2 cellular contexts compared by ENCODE assay signal in the genomic region with DNA sequence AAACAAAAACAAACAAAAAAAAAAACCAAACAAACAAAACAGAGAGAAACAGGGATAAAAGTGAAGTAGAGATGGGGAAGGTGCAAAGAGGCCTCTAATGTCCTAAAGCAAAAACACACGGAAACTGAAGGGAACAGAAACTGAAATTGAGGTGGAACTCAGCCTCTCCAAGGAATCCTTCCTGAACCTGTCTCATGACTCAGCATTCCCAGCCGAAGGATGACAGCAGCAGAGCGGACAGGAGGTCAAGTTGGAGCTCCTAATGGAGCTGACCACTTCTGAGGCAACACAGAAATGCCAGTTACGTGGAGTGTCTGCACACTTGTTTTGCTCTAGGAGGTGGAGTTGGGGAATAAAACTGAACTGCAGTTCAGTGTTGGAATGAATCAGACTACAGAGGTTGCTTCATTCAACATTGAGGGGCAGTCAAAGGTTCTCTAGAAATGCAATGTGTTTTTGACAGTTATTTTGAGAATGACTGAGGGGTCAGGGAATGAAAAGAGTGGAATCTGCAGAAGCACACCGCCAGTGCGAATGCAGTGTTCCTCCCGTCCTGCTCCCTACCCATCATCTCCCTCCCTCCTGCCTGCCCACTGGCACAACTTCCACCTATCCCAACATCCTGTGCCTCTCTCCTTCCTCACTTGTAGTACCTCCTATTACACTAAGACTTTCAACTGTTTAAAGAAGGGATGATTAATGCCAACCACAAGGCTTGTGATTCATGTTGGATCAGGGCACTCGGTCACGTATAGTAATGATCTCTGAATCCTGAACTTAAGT.
TF ChIP-seq lines count a peak whose summit lies in the region.

No MANE protein-coding gene starts in this region.

TF ChIP-seq in GM23338, 12 proteins besides CTCF, POLR2A, EP300 and RAD21 (continues in another document):
- TF ChIP-seq EZH2 (IDR thresholded peaks at IDR 0.05; ENCODE audit: low read depth, unreplicated experiment) (no peak), EZH2phosphoT487 (IDR thresholded peaks at IDR 0.05; ENCODE audit: unreplicated experiment) (no peak), ZNF331 (CRISPR knock-in tag; IDR thresholded peaks at IDR 0.05; ENCODE audit: low read depth) (no peak), STAT1 (IDR thresholded peaks at IDR 0.05; ENCODE audit: unreplicated experiment) (no peak), CREB1 (CRISPR knock-in tag; IDR thresholded peaks at IDR 0.05; ENCODE audit: low read depth) (no peak), ZNF114 (CRISPR knock-in tag; IDR thresholded peaks at IDR 0.05) (no peak), NANOG (IDR thresholded peaks at IDR 0.05; ENCODE audit: borderline replicate concordance) (no peak), JUNB (IDR thresholded peaks at IDR 0.05; ENCODE audit: unreplicated experiment) (no peak), POLR2AphosphoS5 (IDR thresholded peaks at IDR 0.05; ENCODE audit: low read depth) (no peak)
- TF ChIP-seq, protein P1, sequence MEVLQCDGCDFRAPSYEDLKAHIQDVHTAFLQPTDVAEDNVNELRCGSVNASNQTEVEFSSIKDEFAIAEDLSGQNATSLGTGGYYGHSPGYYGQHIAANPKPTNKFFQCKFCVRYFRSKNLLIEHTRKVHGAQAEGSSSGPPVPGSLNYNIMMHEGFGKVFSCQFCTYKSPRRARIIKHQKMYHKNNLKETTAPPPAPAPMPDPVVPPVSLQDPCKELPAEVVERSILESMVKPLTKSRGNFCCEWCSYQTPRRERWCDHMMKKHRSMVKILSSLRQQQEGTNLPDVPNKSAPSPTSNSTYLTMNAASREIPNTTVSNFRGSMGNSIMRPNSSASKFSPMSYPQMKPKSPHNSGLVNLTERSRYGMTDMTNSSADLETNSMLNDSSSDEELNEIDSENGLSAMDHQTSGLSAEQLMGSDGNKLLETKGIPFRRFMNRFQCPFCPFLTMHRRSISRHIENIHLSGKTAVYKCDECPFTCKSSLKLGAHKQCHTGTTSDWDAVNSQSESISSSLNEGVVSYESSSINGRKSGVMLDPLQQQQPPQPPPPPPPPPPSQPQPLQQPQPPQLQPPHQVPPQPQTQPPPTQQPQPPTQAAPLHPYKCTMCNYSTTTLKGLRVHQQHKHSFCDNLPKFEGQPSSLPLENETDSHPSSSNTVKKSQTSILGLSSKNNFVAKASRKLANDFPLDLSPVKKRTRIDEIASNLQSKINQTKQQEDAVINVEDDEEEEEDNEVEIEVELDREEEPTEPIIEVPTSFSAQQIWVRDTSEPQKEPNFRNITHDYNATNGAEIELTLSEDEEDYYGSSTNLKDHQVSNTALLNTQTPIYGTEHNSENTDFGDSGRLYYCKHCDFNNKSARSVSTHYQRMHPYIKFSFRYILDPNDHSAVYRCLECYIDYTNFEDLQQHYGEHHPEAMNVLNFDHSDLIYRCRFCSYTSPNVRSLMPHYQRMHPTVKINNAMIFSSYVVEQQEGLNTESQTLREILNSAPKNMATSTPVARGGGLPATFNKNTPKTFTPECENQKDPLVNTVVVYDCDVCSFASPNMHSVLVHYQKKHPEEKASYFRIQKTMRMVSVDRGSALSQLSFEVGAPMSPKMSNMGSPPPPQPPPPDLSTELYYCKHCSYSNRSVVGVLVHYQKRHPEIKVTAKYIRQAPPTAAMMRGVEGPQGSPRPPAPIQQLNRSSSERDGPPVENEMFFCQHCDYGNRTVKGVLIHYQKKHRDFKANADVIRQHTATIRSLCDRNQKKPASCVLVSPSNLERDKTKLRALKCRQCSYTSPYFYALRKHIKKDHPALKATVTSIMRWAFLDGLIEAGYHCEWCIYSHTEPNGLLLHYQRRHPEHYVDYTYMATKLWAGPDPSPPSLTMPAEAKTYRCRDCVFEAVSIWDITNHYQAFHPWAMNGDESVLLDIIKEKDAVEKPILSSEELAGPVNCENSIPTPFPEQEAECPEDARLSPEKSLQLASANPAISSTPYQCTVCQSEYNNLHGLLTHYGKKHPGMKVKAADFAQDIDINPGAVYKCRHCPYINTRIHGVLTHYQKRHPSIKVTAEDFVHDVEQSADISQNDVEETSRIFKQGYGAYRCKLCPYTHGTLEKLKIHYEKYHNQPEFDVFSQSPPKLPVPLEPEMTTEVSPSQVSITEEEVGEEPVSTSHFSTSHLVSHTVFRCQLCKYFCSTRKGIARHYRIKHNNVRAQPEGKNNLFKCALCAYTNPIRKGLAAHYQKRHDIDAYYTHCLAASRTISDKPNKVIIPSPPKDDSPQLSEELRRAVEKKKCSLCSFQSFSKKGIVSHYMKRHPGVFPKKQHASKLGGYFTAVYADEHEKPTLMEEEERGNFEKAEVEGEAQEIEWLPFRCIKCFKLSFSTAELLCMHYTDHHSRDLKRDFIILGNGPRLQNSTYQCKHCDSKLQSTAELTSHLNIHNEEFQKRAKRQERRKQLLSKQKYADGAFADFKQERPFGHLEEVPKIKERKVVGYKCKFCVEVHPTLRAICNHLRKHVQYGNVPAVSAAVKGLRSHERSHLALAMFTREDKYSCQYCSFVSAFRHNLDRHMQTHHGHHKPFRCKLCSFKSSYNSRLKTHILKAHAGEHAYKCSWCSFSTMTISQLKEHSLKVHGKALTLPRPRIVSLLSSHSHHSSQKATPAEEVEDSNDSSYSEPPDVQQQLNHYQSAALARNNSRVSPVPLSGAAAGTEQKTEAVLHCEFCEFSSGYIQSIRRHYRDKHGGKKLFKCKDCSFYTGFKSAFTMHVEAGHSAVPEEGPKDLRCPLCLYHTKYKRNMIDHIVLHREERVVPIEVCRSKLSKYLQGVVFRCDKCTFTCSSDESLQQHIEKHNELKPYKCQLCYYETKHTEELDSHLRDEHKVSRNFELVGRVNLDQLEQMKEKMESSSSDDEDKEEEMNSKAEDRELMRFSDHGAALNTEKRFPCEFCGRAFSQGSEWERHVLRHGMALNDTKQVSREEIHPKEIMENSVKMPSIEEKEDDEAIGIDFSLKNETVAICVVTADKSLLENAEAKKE (CRISPR knock-in tag; IDR thresholded peaks at IDR 0.05) = no peak; the same call in 1 of the 2 replicates
- TF ChIP-seq, protein P2, sequence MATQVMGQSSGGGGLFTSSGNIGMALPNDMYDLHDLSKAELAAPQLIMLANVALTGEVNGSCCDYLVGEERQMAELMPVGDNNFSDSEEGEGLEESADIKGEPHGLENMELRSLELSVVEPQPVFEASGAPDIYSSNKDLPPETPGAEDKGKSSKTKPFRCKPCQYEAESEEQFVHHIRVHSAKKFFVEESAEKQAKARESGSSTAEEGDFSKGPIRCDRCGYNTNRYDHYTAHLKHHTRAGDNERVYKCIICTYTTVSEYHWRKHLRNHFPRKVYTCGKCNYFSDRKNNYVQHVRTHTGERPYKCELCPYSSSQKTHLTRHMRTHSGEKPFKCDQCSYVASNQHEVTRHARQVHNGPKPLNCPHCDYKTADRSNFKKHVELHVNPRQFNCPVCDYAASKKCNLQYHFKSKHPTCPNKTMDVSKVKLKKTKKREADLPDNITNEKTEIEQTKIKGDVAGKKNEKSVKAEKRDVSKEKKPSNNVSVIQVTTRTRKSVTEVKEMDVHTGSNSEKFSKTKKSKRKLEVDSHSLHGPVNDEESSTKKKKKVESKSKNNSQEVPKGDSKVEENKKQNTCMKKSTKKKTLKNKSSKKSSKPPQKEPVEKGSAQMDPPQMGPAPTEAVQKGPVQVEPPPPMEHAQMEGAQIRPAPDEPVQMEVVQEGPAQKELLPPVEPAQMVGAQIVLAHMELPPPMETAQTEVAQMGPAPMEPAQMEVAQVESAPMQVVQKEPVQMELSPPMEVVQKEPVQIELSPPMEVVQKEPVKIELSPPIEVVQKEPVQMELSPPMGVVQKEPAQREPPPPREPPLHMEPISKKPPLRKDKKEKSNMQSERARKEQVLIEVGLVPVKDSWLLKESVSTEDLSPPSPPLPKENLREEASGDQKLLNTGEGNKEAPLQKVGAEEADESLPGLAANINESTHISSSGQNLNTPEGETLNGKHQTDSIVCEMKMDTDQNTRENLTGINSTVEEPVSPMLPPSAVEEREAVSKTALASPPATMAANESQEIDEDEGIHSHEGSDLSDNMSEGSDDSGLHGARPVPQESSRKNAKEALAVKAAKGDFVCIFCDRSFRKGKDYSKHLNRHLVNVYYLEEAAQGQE (IDR thresholded peaks at IDR 0.05; ENCODE audit: unreplicated experiment) = no peak

TF ChIP-seq in HEK293T, 16 proteins besides CTCF, POLR2A, EP300 and RAD21:
- TF ChIP-seq SUZ12 (IDR thresholded peaks at IDR 0.05) (no peak), NFRKB (IDR thresholded peaks at IDR 0.05) (no peak), FOXK2 (IDR thresholded peaks at IDR 0.05) (no peak), CTBP1 (IDR thresholded peaks at IDR 0.05; ENCODE audit: borderline replicate concordance) (no peak), FOXA1 (IDR thresholded peaks at IDR 0.05) (no peak), ARNT (IDR thresholded peaks at IDR 0.05) (no peak), HDGF (IDR thresholded peaks at IDR 0.05; ENCODE audit: borderline replicate concordance) (no peak), L3MBTL2 (conservative IDR thresholded peaks at IDR 0.05) (no peak), TARDBP (IDR thresholded peaks at IDR 0.05) (no peak), SP1 (IDR thresholded peaks at IDR 0.05) (no peak), BHLHE40 (IDR thresholded peaks at IDR 0.05; ENCODE audit: borderline replicate concordance) (no peak), ZNF384 (IDR thresholded peaks at IDR 0.05) (no peak), ELF4 (IDR thresholded peaks at IDR 0.05) (no peak), FOXM1 (IDR thresholded peaks at IDR 0.05; ENCODE audit: borderline replicate concordance) (no peak)
- TF ChIP-seq, protein P3, sequence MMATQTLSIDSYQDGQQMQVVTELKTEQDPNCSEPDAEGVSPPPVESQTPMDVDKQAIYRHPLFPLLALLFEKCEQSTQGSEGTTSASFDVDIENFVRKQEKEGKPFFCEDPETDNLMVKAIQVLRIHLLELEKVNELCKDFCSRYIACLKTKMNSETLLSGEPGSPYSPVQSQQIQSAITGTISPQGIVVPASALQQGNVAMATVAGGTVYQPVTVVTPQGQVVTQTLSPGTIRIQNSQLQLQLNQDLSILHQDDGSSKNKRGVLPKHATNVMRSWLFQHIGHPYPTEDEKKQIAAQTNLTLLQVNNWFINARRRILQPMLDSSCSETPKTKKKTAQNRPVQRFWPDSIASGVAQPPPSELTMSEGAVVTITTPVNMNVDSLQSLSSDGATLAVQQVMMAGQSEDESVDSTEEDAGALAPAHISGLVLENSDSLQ (IDR thresholded peaks at IDR 0.05) = no peak
